Comparison of ENCODE assay signal across 8 cellular contexts in the genomic region with DNA sequence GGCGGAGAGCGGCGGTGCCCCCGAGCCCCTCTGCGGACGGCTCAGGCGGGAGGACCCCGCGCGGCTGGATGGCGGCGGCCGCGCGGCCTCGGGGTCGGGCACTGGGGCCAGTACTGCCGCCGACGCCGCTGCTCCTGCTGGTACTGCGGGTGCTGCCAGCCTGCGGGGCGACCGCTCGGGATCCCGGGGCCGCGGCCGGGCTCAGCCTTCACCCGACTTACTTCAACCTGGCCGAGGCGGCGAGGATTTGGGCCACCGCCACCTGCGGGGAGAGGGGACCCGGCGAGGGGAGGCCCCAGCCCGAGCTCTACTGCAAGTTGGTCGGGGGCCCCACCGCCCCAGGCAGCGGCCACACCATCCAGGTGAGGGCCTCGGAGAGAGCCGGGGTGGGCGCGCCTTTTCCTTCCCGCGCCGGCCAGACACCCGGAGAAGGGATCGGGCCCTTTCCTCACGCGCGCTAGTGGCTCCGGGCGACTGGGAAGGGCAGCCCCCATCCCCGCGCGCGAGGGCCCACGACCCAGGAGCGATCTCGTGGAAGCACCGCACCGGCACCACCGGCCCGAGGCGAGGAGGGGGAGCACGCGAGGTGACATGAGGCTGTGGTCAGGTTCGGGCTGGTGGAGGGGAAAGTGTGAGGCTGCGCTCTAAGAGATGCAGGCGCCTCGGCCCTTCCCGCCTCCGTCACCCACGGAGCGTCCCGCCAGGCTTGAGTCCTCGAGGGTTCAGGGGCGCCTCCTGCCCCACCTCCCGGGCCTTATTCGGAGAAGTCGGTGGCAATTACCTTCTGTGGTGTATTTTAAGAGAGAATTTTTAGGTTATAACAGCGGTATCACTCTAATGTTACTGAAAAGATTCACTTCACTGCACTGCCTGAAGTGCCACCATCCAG. TPM values are rescaled to one million over a fixed set of nuclear protein-coding genes. Genes with fewer than 3 reads are reported as not detected.
DNase-seq lines count a peak whose midpoint lies in the region; ATAC-seq, FAIRE-seq and TF ChIP-seq lines count a peak whose summit lies in the region.

No MANE protein-coding gene starts in this region.

- H3K4me2 ChIP-seq in A549: peak overlapping the region; percentile 88
- H3K4me2 ChIP-seq in GM23338: peak overlapping the region; percentile 90

- WGBS in A549 (ENCODE audit: missing lambda C conversion rate): 5% methylated on average over 15 of the region's 85 CpGs

- H3K27ac Mint-ChIP-seq in GM23338 (no peak overlapping the region), progenitor cell of endocrine pancreas (no peak overlapping the region)

- H4K20me1 ChIP-seq in GM23338 (replicated peaks; ENCODE audit: insufficient read depth): no peaks in the 10 kb centered on the region

- H3K9me3 ChIP-seq in A549: no peaks in the 10 kb centered on the region

- H3F3A ChIP-seq in GM23338 (replicated peaks; ENCODE audit: low read depth): 0 out of 2 replicates have a peak, but pooled peaks cover 7% of the 10 kb centered on the region

- FAIRE-seq in A549 (lab: Jason Lieb, UNC): no peak

- no peaks in the 10 kb centered on the region for H3K79me2 ChIP-seq in GM23338 (replicated peaks; ENCODE audit: insufficient read depth)

- TF ChIP-seq EP300 in A549 (IDR thresholded peaks at IDR 0.05): no peak

- H3K27me3 ChIP-seq in GM23338 (ENCODE audit: insufficient read depth): peaks cover 48% of the 10 kb centered on the region

- H3K27ac ChIP-seq in A549 (peak overlapping the region; percentile 84 to 97), GM23338 (ENCODE audit: low read depth) (no peak overlapping the region)

- H3K9me2 ChIP-seq in GM23338 (ENCODE audit: insufficient read depth): no peaks in the 10 kb centered on the region

- peaks cover 5% of the 10 kb centered on the region; the same call in 2 of the 3 replicates for H3K4me1 Mint-ChIP-seq in GM23338
- H3K4me1 Mint-ChIP-seq in progenitor cell of endocrine pancreas (ENCODE audit: low read depth): peaks cover 6% of the 10 kb centered on the region

- peak overlapping the region; percentile 99 for H2AFZ ChIP-seq in GM23338

- DNase-seq in A549 (ENCODE audit: low read depth in 1 of 2, low spot score in 1 of 2): peak; percentile 17 to 42
- DNase-seq in GM23338 (ENCODE audit: low spot score): peak; percentile 47
- DNase-seq in activated CD8-positive, alpha-beta memory T cell treated with anti-CD3 and anti-CD28 coated beads, Interleukin-2, amount 50 U/mL, for 4 hours: peak; percentile 17
- peak; percentile 42 for DNase-seq in Right ventricle myocardium superior
- peak; percentile 19 for DNase-seq in progenitor cell of endocrine pancreas (ENCODE audit: low spot score, unreplicated experiment)
- DNase-seq in middle frontal gyrus (ENCODE audit: extremely low spot score, low spot score): no peak

- TF ChIP-seq CTCF in A549 (IDR thresholded peaks at IDR 0.05): no peak
- TF ChIP-seq CTCF in GM23338 (conservative IDR thresholded peaks at IDR 0.05; ENCODE audit: low read depth in 2 of 2): no peak
- TF ChIP-seq CTCF in progenitor cell of endocrine pancreas (IDR thresholded peaks at IDR 0.05; ENCODE audit: unreplicated experiment): no peak

- TF ChIP-seq RAD21 in A549 (conservative IDR thresholded peaks at IDR 0.05 in 1 of 2, IDR thresholded peaks at IDR 0.05 in 1 of 2): no peak

- intact Hi-C loops in Right ventricle myocardium superior (cut with DNase I): no loop called here

- H3K27me3 Mint-ChIP-seq in GM23338 (ENCODE audit: insufficient read depth, low read depth, poor library complexity) (peaks cover 31% of the 10 kb centered on the region), progenitor cell of endocrine pancreas (peaks cover 43% of the 10 kb centered on the region)

- H3K9me3 Mint-ChIP-seq in GM23338 (no peaks in the 10 kb centered on the region; the same call in 2 of the 3 replicates), progenitor cell of endocrine pancreas (ENCODE audit: low read depth) (no peaks in the 10 kb centered on the region)

- H3K4me3 ChIP-seq in A549: peak overlapping the region; percentile 67
- peak overlapping the region; percentile 68 for H3K4me3 ChIP-seq in GM23338

- no peaks in the 10 kb centered on the region for H3K36me3 ChIP-seq in GM23338 (ENCODE audit: insufficient read depth)

- ATAC-seq in A549 (peak; percentile 68 to 76), GM23338 (peak; percentile 87), Right ventricle myocardium superior (ENCODE audit: poor library complexity) (peak; percentile 71), HG02623 (IDR thresholded peaks at IDR 0.05; ENCODE audit: unreplicated experiment) (no peak), HG03442 (IDR thresholded peaks at IDR 0.05; ENCODE audit: unreplicated experiment) (no peak)

- CTCF ChIA-PET in A549 (lab: Yijun Ruan, JAX): interaction anchor here (0.6 to 5.9 kb wide), 9 partner anchors 9 to 99 kb away, joined by 3 to 47 read pairs (median 3); no protein-coding TSS in a partner anchor

- peaks cover 36% of the 10 kb centered on the region for H3K4me1 ChIP-seq in A549
- H3K4me1 ChIP-seq in GM23338 (ENCODE audit: insufficient read depth): peaks cover 5% of the 10 kb centered on the region; the same call in 1 of the 2 replicates

- H3K4me3 Mint-ChIP-seq in GM23338 (peak overlapping the region; percentile 66), progenitor cell of endocrine pancreas (ENCODE audit: low read depth) (peak overlapping the region; percentile 43)

- no peaks in the 10 kb centered on the region for H3K36me3 Mint-ChIP-seq in GM23338 (ENCODE audit: low read depth)
- no peaks in the 10 kb centered on the region for H3K36me3 Mint-ChIP-seq in progenitor cell of endocrine pancreas (ENCODE audit: insufficient read depth)

- POLR2A ChIA-PET in A549 (lab: Yijun Ruan, JAX): no interaction called here

- no peak for TF ChIP-seq POLR2A in A549 (IDR thresholded peaks at IDR 0.05; ENCODE audit: low read length)

TF ChIP-seq in A549, 52 proteins besides CTCF, POLR2A, EP300 and RAD21 (continues in another document):
- TF ChIP-seq CBX2 (IDR thresholded peaks at IDR 0.05; ENCODE audit: borderline replicate concordance, low read depth) (no peak), SREBF2 (IDR thresholded peaks at IDR 0.05) (no peak), MAZ (IDR thresholded peaks at IDR 0.05; ENCODE audit: borderline replicate concordance, low read depth, low read length) (no peak), MYC (IDR thresholded peaks at IDR 0.05; ENCODE audit: borderline replicate concordance, low read length) (no peak), HDAC2 (IDR thresholded peaks at IDR 0.05) (no peak), JUN (IDR thresholded peaks at IDR 0.05) (no peak; a peak in 1 of 5 replicates)
- TF ChIP-seq, protein P1, sequence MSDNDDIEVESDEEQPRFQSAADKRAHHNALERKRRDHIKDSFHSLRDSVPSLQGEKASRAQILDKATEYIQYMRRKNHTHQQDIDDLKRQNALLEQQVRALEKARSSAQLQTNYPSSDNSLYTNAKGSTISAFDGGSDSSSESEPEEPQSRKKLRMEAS (IDR thresholded peaks at IDR 0.05): peak; percentile 74
- TF ChIP-seq, protein P2, sequence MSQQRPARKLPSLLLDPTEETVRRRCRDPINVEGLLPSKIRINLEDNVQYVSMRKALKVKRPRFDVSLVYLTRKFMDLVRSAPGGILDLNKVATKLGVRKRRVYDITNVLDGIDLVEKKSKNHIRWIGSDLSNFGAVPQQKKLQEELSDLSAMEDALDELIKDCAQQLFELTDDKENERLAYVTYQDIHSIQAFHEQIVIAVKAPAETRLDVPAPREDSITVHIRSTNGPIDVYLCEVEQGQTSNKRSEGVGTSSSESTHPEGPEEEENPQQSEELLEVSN (IDR thresholded peaks at IDR 0.05; ENCODE audit: borderline replicate concordance, low read depth): peak; percentile 88

TF ChIP-seq in GM23338, 12 proteins besides CTCF, POLR2A, EP300 and RAD21 (continues in another document):
- TF ChIP-seq ZNF114 (CRISPR knock-in tag; IDR thresholded peaks at IDR 0.05): no peak

RNA-seq across cellular contexts. Expression of a gene that starts 0.6 kb away (rescaled TPM):
- polyA plus RNA-seq in A549 (2011; rRNA removed): 31.0 and 40.1 TPM in 2 replicates
- polyA plus RNA-seq in A549 (2012; cell fraction: cytosol; rRNA removed): 9.6 and 11.6 TPM in 2 replicates
- 26.8 and 38.7 TPM in 2 replicates for polyA plus RNA-seq in A549 (2012; cell fraction: nucleus; rRNA removed)
- 18.2 to 24.1 TPM (median 19.4 TPM) in 3 replicates for polyA plus RNA-seq in A549 (2017; fragmentation: RNase III; extraction: RNeasy Plus Mini Kit Qiagen cat#74134 plus additional on column Dnase treatment)
- polyA minus RNA-seq in A549 (2011; rRNA and poly(A)+ RNA removed): 41.6 and 42.2 TPM in 2 replicates
- total RNA-seq in GM23338 (2014; rRNA removed; shearing (Covaris generic)): 2.6 and 4.9 TPM in 2 replicates
- 3.3 and 3.9 TPM in 2 replicates for polyA plus RNA-seq in GM23338 (2016; fragmentation: Nextera tagmentation; extraction: Ambion mirVana)
- total RNA-seq in Right ventricle myocardium superior: 3.3 TPM
- total RNA-seq in progenitor cell of endocrine pancreas: 0.84 and 1.2 TPM in 2 replicates

RNA-seq across cellular contexts. Expression of a gene that starts 27.1 kb away (rescaled TPM):
- polyA plus RNA-seq in A549 (2011; rRNA removed) (25.2 and 25.4 TPM in 2 replicates), A549 (2017; fragmentation: RNase III; extraction: RNeasy Plus Mini Kit Qiagen cat#74134 plus additional on column Dnase treatment) (12.4 to 17.4 TPM (median 17.2 TPM) in 3 replicates), GM23338 (2016; fragmentation: Nextera tagmentation; extraction: Ambion mirVana) (36.6 and 38.2 TPM in 2 replicates)
- polyA plus RNA-seq in A549 (2012; cell fraction: cytosol; rRNA removed): 10.5 and 12.3 TPM in 2 replicates
- 13.5 and 15.5 TPM in 2 replicates for polyA plus RNA-seq in A549 (2012; cell fraction: nucleus; rRNA removed)
- polyA minus RNA-seq in A549 (2011; rRNA and poly(A)+ RNA removed): 13.2 and 17.2 TPM in 2 replicates
- total RNA-seq in GM23338 (2014; rRNA removed; shearing (Covaris generic)): 6.6 and 16.9 TPM in 2 replicates
- total RNA-seq in Right ventricle myocardium superior (7.0 TPM), progenitor cell of endocrine pancreas (0.36 and 0.41 TPM in 2 replicates)

Comparison
In these comparisons a context has a peak if more than half of its experiments do, and no peak if none do; other contexts are left out.
1. ATAC-seq: peak in A549 (2 of 2), GM23338 (single experiment) and Right ventricle myocardium superior (single experiment); none in HG02623 (single experiment) and HG03442 (single experiment).